Comparison of ENCODE assay signal across 6 cellular contexts in the genomic region with DNA sequence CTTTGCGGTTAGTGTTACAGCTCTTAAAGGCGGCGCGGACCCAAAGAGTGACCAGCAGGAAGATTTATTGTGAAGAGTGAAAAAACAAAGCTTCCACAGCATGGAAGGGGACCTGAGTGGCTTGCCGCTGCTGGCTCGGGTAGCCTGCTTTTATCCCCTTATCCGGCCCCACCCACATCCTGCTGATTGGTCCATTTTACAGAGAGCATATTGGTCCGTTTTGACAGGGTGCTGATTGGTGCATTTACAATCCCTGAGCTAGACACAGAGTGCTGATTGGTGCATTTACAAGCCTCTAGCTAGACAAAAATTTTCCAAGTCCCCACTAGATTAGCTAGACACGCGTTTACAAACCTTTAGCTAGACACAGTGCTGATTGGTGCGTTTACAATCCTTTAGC. TPM values are rescaled to one million over a fixed set of nuclear protein-coding genes. Genes with fewer than 3 reads are reported as not detected.
"Had no signal": no experiment of that assay in that cellular context is flagged by ENCODE, and none has a peak within 500 bp of the region (broad histone marks: within the 10 kb centered on the region; RNA-seq: fewer than 3 reads in every experiment).

No MANE protein-coding gene starts in this region.

RNA-seq across cellular contexts. Expression of gene CAMP, which starts 47.9 kb away (rescaled TPM):
- total RNA-seq: LHCN-M2, NCI-H460, PC-9, Right ventricle myocardium superior, RPMI7951, SJSA1 had no signal
